In genomic region chr13:21238267-21238666, GRCh38 we compare ENCODE assay signal across 15 cellular contexts.
A peak's percentile ranks its signal among the peaks of the same experiment; 100 is the strongest.
DNase-seq lines count a peak whose midpoint lies in the region; ATAC-seq, FAIRE-seq and TF ChIP-seq lines count a peak whose summit lies in the region.
"Had no signal": no experiment of that assay in that cellular context is flagged by ENCODE, and none has a peak within 500 bp of the region (broad histone marks: within the 10 kb centered on the region; RNA-seq: fewer than 3 reads in every experiment).

No MANE protein-coding gene starts in this region.

- TF ChIP-seq POLR2A in GM12892 (IDR thresholded peaks at IDR 0.05; ENCODE audit: low read depth, low read length) = no peak

- no peak overlapping the region for H3K4me3 Mint-ChIP-seq in activated T-cell treated with anti-CD3 and anti-CD28 coated beads, Interleukin-2, amount 50 U/mL, for 72 hours
- H3K4me3 Mint-ChIP-seq: B cell; CD8-positive, alpha-beta T cell; GM23338 had no signal

- DNase-seq in activated T-cell treated with anti-CD3 and anti-CD28 coated beads, Interleukin-2, amount 50 U/mL, for 72 hours = no peak
- no peak for DNase-seq in activated T-cell treated with anti-CD3 and anti-CD28 coated beads, Interleukin-2, amount 50 U/mL, for 48 hours
- no peak for DNase-seq in GM12892 (ENCODE audit: insufficient read length)
- no peak for DNase-seq in UCSD-AML1 (lab: John Stamatoyannopoulos, UW; ENCODE audit: unreplicated experiment)
- DNase-seq in activated CD8-positive, alpha-beta memory T cell treated with anti-CD3 and anti-CD28 coated beads, Interleukin-2, amount 50 U/mL, for 4 hours = no peak
- no peak for DNase-seq in NCI-H1694 treated with DMSO at 0.1 percent for 48 hours (lab: John Stamatoyannopoulos, UW)
- DNase-seq: Calu3; CD8-positive, alpha-beta T cell; DMS79 treated with DMSO at 0.1 percent for 48 hours; EL; HCEC 1CT had no signal

- peak; percentile 51 to 85 for ATAC-seq in activated T-cell treated with anti-CD3 and anti-CD28 coated beads, Interleukin-2, amount 50 U/mL, for 72 hours (replicated peaks in 1 of 2)
- ATAC-seq in esophagus mucosa = peak; percentile 22
- ATAC-seq: CD8-positive, alpha-beta T cell; GM23338 had no signal

- H3K9me3 Mint-ChIP-seq in activated T-cell treated with anti-CD3 and anti-CD28 coated beads, Interleukin-2, amount 50 U/mL, for 72 hours = peaks cover 0 to 2% of the 10 kb centered on the region in 2 donors
- H3K9me3 Mint-ChIP-seq: CD8-positive, alpha-beta T cell had no signal

- no peaks in the 10 kb centered on the region for H3K27me3 Mint-ChIP-seq in activated T-cell treated with anti-CD3 and anti-CD28 coated beads, Interleukin-2, amount 50 U/mL, for 72 hours (ENCODE audit: low read depth)

- FAIRE-seq in GM12892 (lab: Jason Lieb, UNC) = peak; percentile 30
- FAIRE-seq: H54 had no signal

- H3K36me3 Mint-ChIP-seq in activated T-cell treated with anti-CD3 and anti-CD28 coated beads, Interleukin-2, amount 50 U/mL, for 72 hours (ENCODE audit: insufficient read depth in 2 of 2) = no peaks in the 10 kb centered on the region
- H3K36me3 Mint-ChIP-seq: CD8-positive, alpha-beta T cell had no signal

- peaks cover 6% of the 10 kb centered on the region for H3K4me1 Mint-ChIP-seq in activated T-cell treated with anti-CD3 and anti-CD28 coated beads, Interleukin-2, amount 50 U/mL, for 72 hours (ENCODE audit: low read depth)
- H3K4me1 Mint-ChIP-seq: B cell had no signal

- no peak overlapping the region for H3K27ac Mint-ChIP-seq in activated T-cell treated with anti-CD3 and anti-CD28 coated beads, Interleukin-2, amount 50 U/mL, for 72 hours
- H3K27ac Mint-ChIP-seq: B cell; CD8-positive, alpha-beta T cell; GM23338 had no signal
